Comparison of ENCODE assay signal across 8 cellular contexts in the genomic region with DNA sequence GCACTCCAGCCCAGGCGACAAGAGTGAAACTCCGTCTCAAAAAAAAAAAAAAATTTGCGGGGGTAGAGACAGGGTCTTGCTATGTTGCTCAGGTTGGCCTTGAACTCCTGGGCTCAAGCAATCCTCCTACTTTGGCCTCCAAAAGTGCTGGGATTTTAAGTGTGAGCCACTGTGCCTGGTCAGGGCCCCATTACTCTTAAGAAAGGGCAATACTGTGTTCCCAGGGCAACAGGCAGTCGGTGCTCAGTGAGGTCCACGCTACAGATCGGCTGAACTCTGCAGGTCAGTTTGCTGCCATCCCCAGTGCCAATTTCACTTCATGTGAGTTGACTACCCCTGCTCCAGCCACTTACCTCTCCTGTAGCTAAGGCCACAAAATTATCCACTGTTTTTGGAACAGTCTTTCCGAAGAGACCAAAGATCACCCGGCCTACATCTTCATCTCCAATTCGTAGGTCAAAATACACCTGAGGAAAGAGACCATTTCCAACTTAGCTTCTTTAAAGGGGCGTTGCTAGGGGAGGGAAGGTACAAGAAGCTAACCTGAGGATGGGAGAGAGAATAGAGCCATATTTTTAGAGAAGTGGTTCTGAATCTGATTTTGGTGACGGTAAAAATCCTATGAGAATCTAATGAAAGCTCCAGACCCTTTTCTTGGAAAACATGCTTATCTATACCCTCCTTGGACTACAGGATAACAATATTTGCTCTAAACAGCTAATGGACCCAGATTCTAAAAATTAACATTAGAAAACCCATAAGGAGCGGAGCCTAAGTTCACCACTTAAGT. TPM values are rescaled to one million over a fixed set of nuclear protein-coding genes. Genes with fewer than 3 reads are reported as not detected.
DNase-seq lines count a peak whose midpoint lies in the region; ATAC-seq and TF ChIP-seq lines count a peak whose summit lies in the region.

No MANE protein-coding gene starts in this region.

- intact Hi-C loops in cardiac septum (cut with DNase I) (loop anchor here (2.0 kb wide), 1 partner anchor 225 kb away; the partner anchor contains the start of gene TRIP4), left cardiac atrium (cut with DNase I) (no loop called here), body of pancreas (cut with DNase I) (no loop called here)

- H3K4me1 ChIP-seq in body of pancreas (peaks cover 55% of the 10 kb centered on the region), urinary bladder (ENCODE audit: insufficient read depth) (peaks cover 2% of the 10 kb centered on the region)

- ATAC-seq in left cardiac atrium (no peak), body of pancreas (no peak)

- H3K36me3 ChIP-seq in body of pancreas (replicated peaks in 1 of 2; ENCODE audit: insufficient read depth in 1 of 2, low read depth in 2 of 2) (peaks cover 22 to 30% of the 10 kb centered on the region in 2 donors), urinary bladder (ENCODE audit: insufficient read depth) (peaks cover 3% of the 10 kb centered on the region)

- H3K27ac ChIP-seq in body of pancreas (peak overlapping the region; percentile 77 to 92 (median 82)), urinary bladder (ENCODE audit: low read depth) (no peak overlapping the region)

- H3K27me3 ChIP-seq in body of pancreas, result no peaks in the 10 kb centered on the region

- TF ChIP-seq POLR2A in body of pancreas (IDR thresholded peaks at IDR 0.05), result no peak

- no peak for TF ChIP-seq CTCF in body of pancreas (IDR thresholded peaks at IDR 0.05)

- DNase-seq in cardiac septum (ENCODE audit: low spot score) (peak; percentile 49), left cardiac atrium (no peak), body of pancreas (no peak), lung microvascular endothelial cell (ENCODE audit: low read depth in 2 of 2) (peak; percentile 17 to 20), NCI-H2107 (lab: John Stamatoyannopoulos, UW) (no peak), C1 segment of cervical spinal cord (lab: John Stamatoyannopoulos, UW) (no peak), middle frontal gyrus (ENCODE audit: extremely low spot score, low spot score) (no peak)

- H3K4me3 ChIP-seq in body of pancreas, result peak overlapping the region; percentile 78 to 96
- peak overlapping the region; percentile 81 for H3K4me3 ChIP-seq in urinary bladder (ENCODE audit: low read depth, low read length)

- no peaks in the 10 kb centered on the region for H3K9me3 ChIP-seq in body of pancreas

- WGBS in body of pancreas, 2 donors, result 15 to 25% methylated on average over 12 of the region's 12 CpGs
- WGBS in urinary bladder, result 59% methylated on average over 12 of the region's 12 CpGs

RNA-seq across cellular contexts. Expression of gene PPIB, which starts 0.9 kb away (rescaled TPM):
- total RNA-seq in cardiac septum (121 TPM), left cardiac atrium (100 to 1,000 TPM; 256 to 257 TPM), body of pancreas (1,000 to 10,000 TPM in 1 of 2 donors, 100 to 1,000 TPM in 1; 159 to 1,343 TPM), lung microvascular endothelial cell (579 and 623 TPM in 2 replicates), urinary bladder (309 TPM)
- 420 TPM for polyA plus RNA-seq in urinary bladder

RNA-seq across cellular contexts. Expression of gene SNX22, which starts 10.4 kb away (rescaled TPM):
- total RNA-seq in cardiac septum (1.5 TPM), left cardiac atrium (10 to 100 TPM; 28.9 to 29.8 TPM), body of pancreas (under 1 TPM; under 0.01 to 0.78 TPM), lung microvascular endothelial cell (under 0.01 and 0.20 TPM in 2 replicates), urinary bladder (0.42 TPM)
- 1.1 TPM for polyA plus RNA-seq in urinary bladder

Comparison
In these comparisons a context has a peak if more than half of its experiments do, and no peak if none do; other contexts are left out.
1. DNase-seq: peak in cardiac septum (single experiment) and lung microvascular endothelial cell (2 of 2); none in left cardiac atrium (single experiment), body of pancreas (0 of 4), NCI-H2107 (single experiment), C1 segment of cervical spinal cord (0 of 14) and middle frontal gyrus (single experiment).
2. RNA of gene SNX22, which starts 10.4 kb away (total RNA-seq): 28.9 to 29.8 TPM in left cardiac atrium; 1.5 TPM in cardiac septum (single experiment), under 0.01 to 0.78 TPM in body of pancreas, 0.42 TPM in urinary bladder (single experiment) and under 0.01 to 0.20 TPM in lung microvascular endothelial cell; every median in the first group is over 10 times any median in the second.